27 cellular contexts compared by ENCODE assay signal in the genomic region with DNA sequence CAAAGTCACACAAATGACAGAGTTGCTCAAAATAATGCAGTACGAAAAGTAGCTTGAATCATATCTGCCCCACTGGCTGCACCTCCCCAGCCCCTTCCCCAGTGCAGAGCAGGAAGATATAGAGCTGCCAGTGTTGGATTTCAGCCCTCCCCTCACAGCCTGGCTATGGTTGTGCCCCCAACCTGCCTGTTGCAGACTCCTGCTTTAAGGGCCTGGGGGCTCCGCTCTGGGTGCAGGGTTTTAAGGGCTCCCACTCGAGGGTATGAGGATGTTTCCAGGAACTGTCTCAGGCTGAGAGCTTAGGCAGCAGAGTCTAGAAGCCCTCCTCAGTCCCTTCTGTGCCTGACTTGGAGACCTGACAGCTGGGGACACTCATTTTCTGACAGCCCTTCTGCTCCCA. TPM values are rescaled to one million over a fixed set of nuclear protein-coding genes. Genes with fewer than 3 reads are reported as not detected.
"Had no signal": no experiment of that assay in that cellular context is flagged by ENCODE, and none has a peak within 500 bp of the region (broad histone marks: within the 10 kb centered on the region; RNA-seq: fewer than 3 reads in every experiment).

No MANE protein-coding gene starts in this region.

- ATAC-seq: sciatic nerve; stimulated activated memory B cell treated with anti-CD40 and anti-IgM and Interleukin-4, amounts not matched to agents 10 μg/mL and 1 μg/mL and 100 μg/mL, for 72 hours had no signal

- H3K4me1 ChIP-seq: stomach had no signal

- H3K9me3 ChIP-seq: stomach, upper lobe of left lung had no signal

- DNase-seq: activated CD4-positive, alpha-beta memory T cell treated with anti-CD3 and anti-CD28 coated beads for 36 hours; activated CD4-positive, alpha-beta T cell treated with anti-CD3 and anti-CD28 coated beads for 4 hours; activated CD4-positive, CD25-positive, alpha-beta regulatory T cell; activated effector memory CD4-positive, alpha-beta T cell treated with anti-CD3 and anti-CD28 coated beads, Interleukin-2, amount 50 U/mL, for 16 hours; activated naive CD4-positive, alpha-beta T cell treated with anti-CD3 and anti-CD28 coated beads, Interleukin-2, amount 10 ng/mL, durations not matched to agents 7 days and 5 days; activated T-cell treated with anti-CD3 and anti-CD28 coated beads for 4 hours; amygdala; cerebellar nuclear complex; effector CD4-positive, alpha-beta T cell; erythroblast; foreskin melanocyte; hypothalamus; nephron progenitor cell; nucleus accumbens; small intestine; stimulated activated CD4-positive, alpha-beta T cell treated with anti-CD3 and anti-CD28 coated beads, Interleukin-15, amount 100 ng/mL, for 24 hours; stomach; T1000; upper lobe of left lung had no signal

- H3K9me3 Mint-ChIP-seq: activated CD4-positive, alpha-beta memory T cell treated with anti-CD3 and anti-CD28 coated beads for 36 hours; activated naive CD4-positive, alpha-beta T cell treated with anti-CD3 and anti-CD28 coated beads, Interleukin-2, amount 10 ng/mL, durations not matched to agents 7 days and 5 days; memory B cell; stimulated activated memory B cell treated with anti-CD40 and anti-IgM and Interleukin-4, amounts not matched to agents 10 μg/mL and 1 μg/mL and 100 μg/mL, for 72 hours; T-helper 1 cell treated with Interleukin-12 subunit alpha and Interleukin-12 subunit beta and Interleukin-4 antibody, amounts not matched to agents 30 μg/mL and 1 μg/mL, for 36 hours had no signal

- H3K4me1 Mint-ChIP-seq: nephron progenitor cell had no signal

- H3K36me3 ChIP-seq: stomach, upper lobe of left lung had no signal

- H3K27me3 ChIP-seq: upper lobe of left lung had no signal

- H3K4me3 Mint-ChIP-seq: activated CD4-positive, alpha-beta memory T cell treated with anti-CD3 and anti-CD28 coated beads for 36 hours; activated naive CD4-positive, alpha-beta T cell treated with anti-CD3 and anti-CD28 coated beads, Interleukin-2, amount 10 ng/mL, durations not matched to agents 7 days and 5 days; memory B cell; nephron progenitor cell; stimulated activated memory B cell treated with anti-CD40 and anti-IgM and Interleukin-4, amounts not matched to agents 10 μg/mL and 1 μg/mL and 100 μg/mL, for 72 hours; T-helper 1 cell treated with Interleukin-12 subunit alpha and Interleukin-12 subunit beta and Interleukin-4 antibody, amounts not matched to agents 30 μg/mL and 1 μg/mL, for 36 hours had no signal

- H3K27ac Mint-ChIP-seq: activated CD4-positive, alpha-beta memory T cell treated with anti-CD3 and anti-CD28 coated beads for 36 hours; activated naive CD4-positive, alpha-beta T cell treated with anti-CD3 and anti-CD28 coated beads, Interleukin-2, amount 10 ng/mL, durations not matched to agents 7 days and 5 days; memory B cell; nephron progenitor cell; stimulated activated memory B cell treated with anti-CD40 and anti-IgM and Interleukin-4, amounts not matched to agents 10 μg/mL and 1 μg/mL and 100 μg/mL, for 72 hours; T-helper 1 cell treated with Interleukin-12 subunit alpha and Interleukin-12 subunit beta and Interleukin-4 antibody, amounts not matched to agents 30 μg/mL and 1 μg/mL, for 36 hours had no signal

- H3K36me3 Mint-ChIP-seq: activated CD4-positive, alpha-beta memory T cell treated with anti-CD3 and anti-CD28 coated beads for 36 hours; activated naive CD4-positive, alpha-beta T cell treated with anti-CD3 and anti-CD28 coated beads, Interleukin-2, amount 10 ng/mL, durations not matched to agents 7 days and 5 days; memory B cell; stimulated activated memory B cell treated with anti-CD40 and anti-IgM and Interleukin-4, amounts not matched to agents 10 μg/mL and 1 μg/mL and 100 μg/mL, for 72 hours had no signal

- H3K4me3 ChIP-seq: stomach, upper lobe of left lung had no signal

RNA-seq across cellular contexts. Expression of gene S100A9, which starts 4.5 kb away (rescaled TPM):
- total RNA-seq: activated CD4-positive, alpha-beta memory T cell treated with anti-CD3 and anti-CD28 coated beads for 36 hours; myocyte had no signal

RNA-seq across cellular contexts. Expression of gene S100A12, which starts 13.2 kb away (rescaled TPM):
- total RNA-seq: activated CD4-positive, alpha-beta memory T cell treated with anti-CD3 and anti-CD28 coated beads for 36 hours; bronchial epithelial cell; myocyte had no signal

RNA-seq across cellular contexts. Expression of gene PGLYRP4, which starts 13.5 kb away (rescaled TPM):
- total RNA-seq: activated CD4-positive, alpha-beta memory T cell treated with anti-CD3 and anti-CD28 coated beads for 36 hours; bronchial epithelial cell; mononuclear cell; myocyte; sciatic nerve; stomach; temporal lobe; upper lobe of left lung had no signal

RNA-seq across cellular contexts. Expression of gene S100A8, which starts 28.7 kb away (rescaled TPM):
- total RNA-seq: activated CD4-positive, alpha-beta memory T cell treated with anti-CD3 and anti-CD28 coated beads for 36 hours; myocyte had no signal

RNA-seq across cellular contexts. Expression of gene PGLYRP3, which starts 49.4 kb away (rescaled TPM):
- total RNA-seq: activated CD4-positive, alpha-beta memory T cell treated with anti-CD3 and anti-CD28 coated beads for 36 hours; mononuclear cell; myocyte; sciatic nerve; stomach; temporal lobe; upper lobe of left lung had no signal
- polyA plus RNA-seq: small intestine had no signal
